In the genomic region with DNA sequence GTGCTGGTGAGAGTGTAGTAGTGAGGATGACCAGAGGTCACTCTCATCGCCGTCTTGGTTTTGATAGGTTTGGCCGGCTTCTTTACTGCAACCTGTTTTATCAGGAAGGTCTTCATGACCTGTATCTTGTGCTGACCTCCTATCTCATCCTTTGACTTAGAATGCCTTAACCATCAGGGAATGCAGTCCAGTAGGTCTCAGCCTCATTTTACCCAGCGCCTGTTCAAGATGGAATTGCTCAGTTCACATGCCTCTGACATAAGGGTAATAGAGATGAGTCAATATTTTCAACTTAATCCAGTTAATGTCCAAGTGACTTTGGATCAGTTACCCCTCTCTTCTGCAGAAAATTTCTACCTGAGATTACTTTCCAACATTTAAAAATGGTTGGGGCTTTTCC, we compare ENCODE assay signal across 14 cellular contexts. TPM values are rescaled to one million over a fixed set of nuclear protein-coding genes. Genes with fewer than 3 reads are reported as not detected.
A peak's percentile ranks its signal among the peaks of the same experiment; 100 is the strongest.
DNase-seq lines count a peak whose midpoint lies in the region; ATAC-seq and TF ChIP-seq lines count a peak whose summit lies in the region.
"Had no signal": no experiment of that assay in that cellular context is flagged by ENCODE, and none has a peak within 500 bp of the region (broad histone marks: within the 10 kb centered on the region; RNA-seq: fewer than 3 reads in every experiment).

No MANE protein-coding gene starts in this region.

- no peak overlapping the region for H2BK12ac ChIP-seq in trophoblast cell (ENCODE audit: low read length)

- H2AK5ac ChIP-seq in trophoblast cell (ENCODE audit: low read length), result no peak overlapping the region

- no peak overlapping the region for H3K4ac ChIP-seq in trophoblast cell (ENCODE audit: low read depth, low read length)

- no peak overlapping the region for H2AFZ ChIP-seq in trophoblast cell (ENCODE audit: insufficient read depth, low read length, poor library complexity)

- no peak overlapping the region for H3K23ac ChIP-seq in trophoblast cell (ENCODE audit: low read length)

- H3K9ac ChIP-seq in trophoblast cell (ENCODE audit: low read length) (no peak overlapping the region), stomach smooth muscle (ENCODE audit: low read length in 2 of 2) (no peak overlapping the region)
- H3K9ac ChIP-seq: BLaER1 treated with 17β-estradiol and CSF1 and Interleukin-3, amounts not matched to agents 10 nM and 100 nM had no signal

- DNase-seq in left ventricle myocardium inferior (no peak), left cardiac atrium (no peak), trophoblast cell (peak; percentile 61 to 78), NCI-H2029 (lab: John Stamatoyannopoulos, UW) (no peak), Kasumi-1 (lab: John Stamatoyannopoulos, UW) (no peak)
- DNase-seq: CD4-positive, CD25-positive, alpha-beta regulatory T cell; DMS53; GF-D8; HCEC 1CT had no signal

- H4K91ac ChIP-seq in trophoblast cell (ENCODE audit: low read depth, low read length), result no peak overlapping the region

- ATAC-seq in left cardiac atrium, result no peak
- no peak for ATAC-seq in GM19463 (IDR thresholded peaks at IDR 0.05; ENCODE audit: unreplicated experiment)

- intact Hi-C loops in left ventricle myocardium inferior (cut with micrococcal nuclease), result no loop called here
- intact Hi-C loops in left cardiac atrium (cut with DNase I), result no loop called here

- H3K27ac ChIP-seq in left ventricle myocardium inferior (replicated peaks) (peak overlapping the region; percentile 51), trophoblast cell (ENCODE audit: low read depth, low read length) (no peak overlapping the region), stomach smooth muscle (ENCODE audit: low read length) (peak overlapping the region; percentile 18)
- H3K27ac ChIP-seq: 22Rv1; BLaER1 treated with 17β-estradiol and CSF1 and Interleukin-3, amounts not matched to agents 10 nM and 100 nM; HL-60 had no signal

- H3K4me1 ChIP-seq in left ventricle myocardium inferior (peaks cover 97% of the 10 kb centered on the region), trophoblast cell (ENCODE audit: control insufficient read depth in 1 of 2, insufficient read depth in 2 of 2, low read length in 2 of 2) (peaks cover under 1 to 10% of the 10 kb centered on the region in 2 experiments), stomach smooth muscle (ENCODE audit: control insufficient read depth, insufficient read depth, low read length) (peaks cover 53% of the 10 kb centered on the region)

- TF ChIP-seq CTCF in left ventricle myocardium inferior (IDR thresholded peaks at IDR 0.05; ENCODE audit: borderline replicate concordance), result no peak

- no peak overlapping the region for H4K12ac ChIP-seq in trophoblast cell (ENCODE audit: low read depth, low read length)

- H3K4me3 ChIP-seq in left ventricle myocardium inferior (peak overlapping the region; percentile 92), trophoblast cell (ENCODE audit: low read depth, low read length) (no peak overlapping the region), stomach smooth muscle (ENCODE audit: low read length in 2 of 2) (peak overlapping the region; percentile 50 to 57)
- H3K4me3 ChIP-seq: BLaER1 treated with 17β-estradiol and CSF1 and Interleukin-3, amounts not matched to agents 10 nM and 100 nM had no signal

- no peak overlapping the region for H3K14ac ChIP-seq in trophoblast cell (ENCODE audit: low read length)

- no peak overlapping the region for H3K18ac ChIP-seq in trophoblast cell (ENCODE audit: low read length)

- H3K9me3 ChIP-seq in left ventricle myocardium inferior (replicated peaks), result no peaks in the 10 kb centered on the region
- H3K9me3 ChIP-seq in trophoblast cell (ENCODE audit: insufficient read depth, low read depth, low read length), result no peaks in the 10 kb centered on the region
- H3K9me3 ChIP-seq in stomach smooth muscle (ENCODE audit: control insufficient read depth in 2 of 2, low read length in 2 of 2), result no peaks in the 10 kb centered on the region

- H3K79me2 ChIP-seq in trophoblast cell (ENCODE audit: control insufficient read depth, insufficient read depth, low read length, poor library complexity), result no peaks in the 10 kb centered on the region

- WGBS in trophoblast cell (ENCODE audit: extremely low coverage, insufficient coverage, insufficient read length), result no CpG with 5 or more reads among the region's 4 CpGs

- H3K36me3 ChIP-seq in left ventricle myocardium inferior (peaks cover 33% of the 10 kb centered on the region), trophoblast cell (ENCODE audit: control insufficient read depth in 1 of 2, insufficient read depth in 2 of 2, low read length in 2 of 2) (no peaks in the 10 kb centered on the region), stomach smooth muscle (ENCODE audit: control insufficient read depth in 2 of 2, insufficient read depth in 2 of 2, low read length in 2 of 2) (peaks cover 2 to 8% of the 10 kb centered on the region in 2 donors)
- H3K36me3 ChIP-seq: BLaER1 treated with 17β-estradiol and CSF1 and Interleukin-3, amounts not matched to agents 10 nM and 100 nM had no signal

- no peak overlapping the region for H3K4me2 ChIP-seq in trophoblast cell (ENCODE audit: low read length)
- H3K4me2 ChIP-seq: BLaER1 treated with 17β-estradiol and CSF1 and Interleukin-3, amounts not matched to agents 10 nM and 100 nM had no signal

- no peak overlapping the region for H2BK5ac ChIP-seq in trophoblast cell (ENCODE audit: low read depth, low read length, poor library complexity)

- no peaks in the 10 kb centered on the region for H3K27me3 ChIP-seq in left ventricle myocardium inferior (ENCODE audit: low read depth)
- peaks cover 17% of the 10 kb centered on the region for H3K27me3 ChIP-seq in trophoblast cell (ENCODE audit: insufficient read depth, low read length)
- H3K27me3 ChIP-seq in stomach smooth muscle (ENCODE audit: control insufficient read depth in 1 of 2, insufficient read depth in 2 of 2, low read length in 2 of 2), result no peaks in the 10 kb centered on the region
- H3K27me3 ChIP-seq: BLaER1 treated with 17β-estradiol and CSF1 and Interleukin-3, amounts not matched to agents 10 nM and 100 nM had no signal

- H4K8ac ChIP-seq in trophoblast cell (ENCODE audit: low read depth, low read length), result no peak overlapping the region

- no peak overlapping the region for H2BK120ac ChIP-seq in trophoblast cell (ENCODE audit: insufficient read depth, low read length, poor library complexity)

- peaks cover 3% of the 10 kb centered on the region for H3K79me1 ChIP-seq in trophoblast cell (ENCODE audit: low read length)

RNA-seq across cellular contexts. Expression of a gene that starts 4.6 kb away (rescaled TPM):
- total RNA-seq in left ventricle myocardium inferior (40.4 TPM), left cardiac atrium (10 to 100 TPM; 70.6 to 86.8 TPM)
- 19.5 and 21.5 TPM in 2 replicates for polyA plus RNA-seq in trophoblast cell (2013)
- polyA plus RNA-seq: CD4-positive, CD25-positive, alpha-beta regulatory T cell had no signal

Comparison
In these comparisons a context has a peak if more than half of its experiments do, and no peak if none do; other contexts are left out.
1. DNase-seq: peak in trophoblast cell (2 of 2); none in left ventricle myocardium inferior (single experiment), left cardiac atrium (single experiment), NCI-H2029 (single experiment) and Kasumi-1 (0 of 2).